ENCODE assay signal across 1 cellular context in the genomic region with DNA sequence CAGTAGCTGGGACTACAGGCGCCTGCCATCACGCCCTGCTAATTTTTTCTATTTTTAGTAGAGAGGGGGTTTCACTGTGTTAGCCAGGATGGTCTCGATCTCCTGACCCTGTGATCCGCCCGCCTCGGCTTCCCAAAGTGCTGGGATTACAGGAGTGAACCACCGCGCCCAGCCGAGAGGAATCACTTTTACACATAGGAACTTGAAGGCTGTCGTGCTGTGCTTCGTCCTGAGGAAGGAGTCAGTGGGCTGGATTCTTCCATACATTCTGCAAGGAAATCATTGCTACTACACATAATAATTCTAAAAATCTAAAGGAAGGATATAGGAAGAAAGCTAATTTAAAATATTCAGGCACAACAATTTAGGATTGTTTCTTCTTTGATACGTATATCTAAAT.
TF ChIP-seq lines count a peak whose summit lies in the region.

No MANE protein-coding gene starts in this region.

TF ChIP-seq in HCT116, 20 proteins besides CTCF, POLR2A, EP300 and RAD21 (continued from another document):
- TF ChIP-seq, protein P1, sequence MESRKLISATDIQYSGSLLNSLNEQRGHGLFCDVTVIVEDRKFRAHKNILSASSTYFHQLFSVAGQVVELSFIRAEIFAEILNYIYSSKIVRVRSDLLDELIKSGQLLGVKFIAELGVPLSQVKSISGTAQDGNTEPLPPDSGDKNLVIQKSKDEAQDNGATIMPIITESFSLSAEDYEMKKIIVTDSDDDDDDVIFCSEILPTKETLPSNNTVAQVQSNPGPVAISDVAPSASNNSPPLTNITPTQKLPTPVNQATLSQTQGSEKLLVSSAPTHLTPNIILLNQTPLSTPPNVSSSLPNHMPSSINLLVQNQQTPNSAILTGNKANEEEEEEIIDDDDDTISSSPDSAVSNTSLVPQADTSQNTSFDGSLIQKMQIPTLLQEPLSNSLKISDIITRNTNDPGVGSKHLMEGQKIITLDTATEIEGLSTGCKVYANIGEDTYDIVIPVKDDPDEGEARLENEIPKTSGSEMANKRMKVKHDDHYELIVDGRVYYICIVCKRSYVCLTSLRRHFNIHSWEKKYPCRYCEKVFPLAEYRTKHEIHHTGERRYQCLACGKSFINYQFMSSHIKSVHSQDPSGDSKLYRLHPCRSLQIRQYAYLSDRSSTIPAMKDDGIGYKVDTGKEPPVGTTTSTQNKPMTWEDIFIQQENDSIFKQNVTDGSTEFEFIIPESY (IDR thresholded peaks at IDR 0.05; ENCODE audit: extremely low read depth, insufficient replicate concordance, low read length), result no peak
- TF ChIP-seq EZH2phosphoT487 (IDR thresholded peaks at IDR 0.05; ENCODE audit: borderline replicate concordance), result no peak
- no peak for TF ChIP-seq YY1 (IDR thresholded peaks at IDR 0.05; ENCODE audit: extremely low read depth, insufficient replicate concordance, low read depth, low read length)
- TF ChIP-seq CBX3 (IDR thresholded peaks at IDR 0.05; ENCODE audit: low read depth), result no peak
- TF ChIP-seq, protein P2, sequence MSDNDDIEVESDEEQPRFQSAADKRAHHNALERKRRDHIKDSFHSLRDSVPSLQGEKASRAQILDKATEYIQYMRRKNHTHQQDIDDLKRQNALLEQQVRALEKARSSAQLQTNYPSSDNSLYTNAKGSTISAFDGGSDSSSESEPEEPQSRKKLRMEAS (IDR thresholded peaks at IDR 0.05), result no peak
